18 cellular contexts compared by ENCODE assay signal in the genomic region with DNA sequence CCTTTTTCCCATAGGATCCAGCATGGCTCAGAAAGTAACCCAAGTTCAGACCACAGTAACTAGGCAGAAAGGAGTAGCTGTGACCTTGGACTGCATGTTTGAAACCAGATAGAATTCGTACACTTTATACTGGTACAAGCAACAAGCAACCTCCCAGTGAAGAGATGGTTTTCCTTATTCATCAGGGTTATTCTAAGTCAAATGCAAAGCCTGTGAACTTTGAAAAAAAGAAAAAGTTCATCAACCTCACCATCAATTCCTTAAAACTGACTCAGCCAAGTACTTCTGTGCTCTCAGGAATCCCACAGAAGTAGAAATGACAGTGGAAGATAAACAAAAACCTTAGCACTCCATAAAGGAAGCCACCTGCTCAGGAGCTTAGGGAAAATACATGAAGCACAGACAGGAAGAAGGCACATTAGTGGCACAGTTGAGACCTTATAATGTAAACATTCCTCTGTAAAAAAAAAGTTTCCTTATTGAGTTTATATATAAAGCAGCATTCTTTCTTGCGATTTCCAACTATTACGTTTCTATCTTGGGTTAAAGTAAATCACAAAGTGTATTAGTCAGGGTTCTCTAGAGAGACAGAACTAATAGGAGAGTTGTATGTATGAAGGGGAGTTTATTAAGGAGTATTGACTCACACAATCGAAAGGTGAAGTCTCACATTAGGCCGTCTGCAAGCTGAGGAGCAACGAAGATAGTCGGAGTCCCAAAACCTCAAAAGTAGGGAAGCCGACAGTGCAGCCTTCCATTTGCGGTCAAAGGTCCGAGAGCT.
DNase-seq lines count a peak whose midpoint lies in the region; ATAC-seq and TF ChIP-seq lines count a peak whose summit lies in the region.
"Had no signal": no experiment of that assay in that cellular context is flagged by ENCODE, and none has a peak within 500 bp of the region (broad histone marks: within the 10 kb centered on the region; RNA-seq: fewer than 3 reads in every experiment).

No MANE protein-coding gene starts in this region.

- no peak overlapping the region for H3K27ac ChIP-seq in GM23248
- no peak overlapping the region for H3K27ac ChIP-seq in RWPE2 (ENCODE audit: poor library complexity, severe bottlenecking)
- H3K27ac ChIP-seq in smooth muscle cell (ENCODE audit: low read depth): peak overlapping the region; percentile 36
- H3K27ac ChIP-seq: adrenal gland had no signal

- H3K4me3 ChIP-seq in GM23248 (no peak overlapping the region), RWPE2 (ENCODE audit: severe bottlenecking) (no peak overlapping the region), smooth muscle cell (no peak overlapping the region)
- H3K4me3 ChIP-seq: adrenal gland, gastroesophageal sphincter had no signal

- ATAC-seq in RWPE2 (ENCODE audit: low read depth) (peak; percentile 53), HG02588 (IDR thresholded peaks at IDR 0.05; ENCODE audit: unreplicated experiment) (no peak), GM18870 (IDR thresholded peaks at IDR 0.05; ENCODE audit: unreplicated experiment) (no peak), Right ventricle myocardium superior (ENCODE audit: poor library complexity) (no peak)
- ATAC-seq: activated CD8-positive, alpha-beta memory T cell treated with anti-CD3 and anti-CD28 coated beads, Interleukin-2, amount 10 ng/mL, durations not matched to agents 7 days and 5 days; gastroesophageal sphincter; naive thymus-derived CD8-positive, alpha-beta T cell had no signal

- H3K79me2 ChIP-seq in GM23248 (ENCODE audit: insufficient read depth) (no peaks in the 10 kb centered on the region), smooth muscle cell (ENCODE audit: low read depth) (no peaks in the 10 kb centered on the region)

- in situ Hi-C loops in GM23248 (cut with MboI): no loop called here

- H4K20me1 ChIP-seq in GM23248 (ENCODE audit: insufficient read depth) (no peaks in the 10 kb centered on the region), smooth muscle cell (ENCODE audit: low read depth) (no peaks in the 10 kb centered on the region)

- H3K4me2 ChIP-seq in GM23248 (ENCODE audit: unreplicated experiment) (no peak overlapping the region), smooth muscle cell (no peak overlapping the region)

- no peaks in the 10 kb centered on the region for H3F3A ChIP-seq in GM23248 (ENCODE audit: insufficient read depth)
- no peaks in the 10 kb centered on the region for H3F3A ChIP-seq in smooth muscle cell (ENCODE audit: low read depth)

- no peaks in the 10 kb centered on the region for H3K9me2 ChIP-seq in GM23248 (ENCODE audit: insufficient read depth)

- H3K27me3 ChIP-seq in GM23248 (replicated peaks; ENCODE audit: insufficient read depth): no peaks in the 10 kb centered on the region
- H3K27me3 ChIP-seq in RWPE2 (ENCODE audit: insufficient read depth, poor library complexity, severe bottlenecking): no peaks in the 10 kb centered on the region
- H3K27me3 ChIP-seq in smooth muscle cell (ENCODE audit: low read depth): peaks cover 2% of the 10 kb centered on the region
- H3K27me3 ChIP-seq: adrenal gland, gastroesophageal sphincter had no signal

- H2AFZ ChIP-seq in GM23248 (no peak overlapping the region), smooth muscle cell (ENCODE audit: low read depth) (no peak overlapping the region)

- TF ChIP-seq CTCF in RWPE2 (IDR thresholded peaks at IDR 0.05; ENCODE audit: poor library complexity, severe bottlenecking) (no peak), smooth muscle cell (IDR thresholded peaks at IDR 0.05; ENCODE audit: borderline replicate concordance, insufficient read depth, poor library complexity, severe bottlenecking) (no peak)

- intact Hi-C loops in Right ventricle myocardium superior (cut with DNase I): no loop called here

- H3K9ac ChIP-seq in GM23248 (no peak overlapping the region), smooth muscle cell (ENCODE audit: low read depth) (no peak overlapping the region)

- WGBS in GM23248 (ENCODE audit: low coverage in 1 of 2, low lambda C conversion rate in 2 of 2, missing lambda C conversion rate in 2 of 2), 2 experiments: 60 to 62% methylated on average over 10 of the region's 10 CpGs
- 84% methylated on average over 10 of the region's 10 CpGs for WGBS in smooth muscle cell (ENCODE audit: low lambda C conversion rate)

- DNase-seq in GM23248 (peak; percentile 2), RWPE2 (ENCODE audit: low spot score) (no peak), glomerular visceral epithelial cell (ENCODE audit: extremely low spot score) (peak; percentile 72), smooth muscle cell (lab: John Stamatoyannopoulos, UW; ENCODE audit: unreplicated experiment) (no peak), SKM-1 (lab: John Stamatoyannopoulos, UW; ENCODE audit: unreplicated experiment) (no peak), Right ventricle myocardium superior (no peak)
- DNase-seq: activated CD4-positive, CD25-positive, alpha-beta regulatory T cell treated with anti-CD3 and anti-CD28 coated beads, Interleukin-2, amount 50 U/mL, for 72 hours; activated CD8-positive, alpha-beta memory T cell treated with anti-CD3 and anti-CD28 coated beads, Interleukin-2, amount 10 ng/mL, durations not matched to agents 7 days and 5 days; activated effector memory CD4-positive, alpha-beta T cell treated with anti-CD3 and anti-CD28 coated beads, Interleukin-2, amount 50 U/mL, for 16 hours; adrenal gland; MV-4-11; naive thymus-derived CD8-positive, alpha-beta T cell; NCI-H2029; NCI-H526; T1000 had no signal

- H3K9me3 ChIP-seq in GM23248 (ENCODE audit: low read depth) (no peaks in the 10 kb centered on the region), RWPE2 (ENCODE audit: severe bottlenecking) (no peaks in the 10 kb centered on the region), smooth muscle cell (replicated peaks; ENCODE audit: low read depth) (no peaks in the 10 kb centered on the region)
- H3K9me3 ChIP-seq: adrenal gland, gastroesophageal sphincter had no signal

- H3K36me3 ChIP-seq in GM23248 (ENCODE audit: low read depth) (no peaks in the 10 kb centered on the region), RWPE2 (ENCODE audit: low read depth) (no peaks in the 10 kb centered on the region), smooth muscle cell (ENCODE audit: low read depth) (no peaks in the 10 kb centered on the region)
- H3K36me3 ChIP-seq: adrenal gland, gastroesophageal sphincter had no signal

- H3K4me1 ChIP-seq in GM23248 (ENCODE audit: insufficient read depth): no peaks in the 10 kb centered on the region
- peaks cover 12% of the 10 kb centered on the region for H3K4me1 ChIP-seq in RWPE2 (ENCODE audit: insufficient read depth, poor library complexity, severe bottlenecking)
- no peaks in the 10 kb centered on the region for H3K4me1 ChIP-seq in smooth muscle cell (ENCODE audit: low read depth)
- H3K4me1 ChIP-seq: adrenal gland had no signal

Comparison
In these comparisons a context has a peak if more than half of its experiments do, and no peak if none do; other contexts are left out.
1. DNase-seq: peak in GM23248 (single experiment) and glomerular visceral epithelial cell (single experiment); none in RWPE2 (single experiment), smooth muscle cell (single experiment), SKM-1 (single experiment) and Right ventricle myocardium superior (single experiment).